ENCODE assay signal across 1 cellular context in the genomic region with DNA sequence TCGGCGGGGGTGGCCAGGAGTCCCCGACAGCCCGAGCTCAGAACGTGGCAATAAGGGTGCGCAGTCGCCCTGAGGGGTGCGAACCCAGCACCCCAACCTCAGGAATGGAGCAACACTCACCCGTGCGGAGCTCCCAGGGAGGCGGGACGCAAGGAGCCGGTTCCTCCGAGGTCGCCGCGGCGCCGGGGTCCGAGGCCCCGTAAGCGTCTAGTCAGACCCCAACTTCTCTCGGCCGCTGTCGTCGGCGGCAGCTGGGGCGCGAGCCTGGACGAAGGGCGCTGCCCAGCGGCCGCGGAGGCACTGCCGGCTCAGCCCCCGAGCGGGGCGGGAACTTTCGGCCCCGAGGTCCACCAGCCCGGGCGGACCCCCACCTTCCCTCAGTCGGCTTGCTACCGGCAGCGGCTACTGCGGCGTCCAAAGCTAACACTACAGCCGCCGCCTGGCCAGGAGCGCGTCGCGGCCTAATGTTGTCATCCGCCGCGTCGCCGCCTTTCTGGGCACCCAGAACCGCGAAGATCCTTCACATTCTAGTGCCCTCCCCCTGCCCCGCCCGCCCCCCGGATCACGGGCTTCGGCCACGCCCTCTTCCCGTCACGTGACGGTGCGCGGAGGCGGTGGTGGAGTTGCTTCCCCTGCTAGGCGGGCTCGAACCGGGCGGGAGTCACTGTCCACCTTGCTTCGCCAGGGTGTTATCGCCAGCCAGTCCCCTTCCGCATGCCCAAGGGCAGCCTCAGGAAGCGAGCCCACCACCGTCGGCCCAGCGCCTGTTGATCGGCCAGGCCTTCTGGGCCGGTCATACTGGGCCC.
TF ChIP-seq lines count a peak whose summit lies in the region.

A gene with protein sequence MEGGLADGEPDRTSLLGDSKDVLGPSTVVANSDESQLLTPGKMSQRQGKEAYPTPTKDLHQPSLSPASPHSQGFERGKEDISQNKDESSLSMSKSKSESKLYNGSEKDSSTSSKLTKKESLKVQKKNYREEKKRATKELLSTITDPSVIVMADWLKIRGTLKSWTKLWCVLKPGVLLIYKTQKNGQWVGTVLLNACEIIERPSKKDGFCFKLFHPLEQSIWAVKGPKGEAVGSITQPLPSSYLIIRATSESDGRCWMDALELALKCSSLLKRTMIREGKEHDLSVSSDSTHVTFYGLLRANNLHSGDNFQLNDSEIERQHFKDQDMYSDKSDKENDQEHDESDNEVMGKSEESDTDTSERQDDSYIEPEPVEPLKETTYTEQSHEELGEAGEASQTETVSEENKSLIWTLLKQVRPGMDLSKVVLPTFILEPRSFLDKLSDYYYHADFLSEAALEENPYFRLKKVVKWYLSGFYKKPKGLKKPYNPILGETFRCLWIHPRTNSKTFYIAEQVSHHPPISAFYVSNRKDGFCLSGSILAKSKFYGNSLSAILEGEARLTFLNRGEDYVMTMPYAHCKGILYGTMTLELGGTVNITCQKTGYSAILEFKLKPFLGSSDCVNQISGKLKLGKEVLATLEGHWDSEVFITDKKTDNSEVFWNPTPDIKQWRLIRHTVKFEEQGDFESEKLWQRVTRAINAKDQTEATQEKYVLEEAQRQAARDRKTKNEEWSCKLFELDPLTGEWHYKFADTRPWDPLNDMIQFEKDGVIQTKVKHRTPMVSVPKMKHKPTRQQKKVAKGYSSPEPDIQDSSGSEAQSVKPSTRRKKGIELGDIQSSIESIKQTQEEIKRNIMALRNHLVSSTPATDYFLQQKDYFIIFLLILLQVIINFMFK (minus strand): TSS at position 495 of the 806 bp plus-strand sequence. CDS start 72,220 bp downstream, outside the sequence.

TF ChIP-seq in GM12878, 131 proteins besides CTCF, POLR2A, EP300 and RAD21 (continued from another document):
- TF ChIP-seq, protein P1, sequence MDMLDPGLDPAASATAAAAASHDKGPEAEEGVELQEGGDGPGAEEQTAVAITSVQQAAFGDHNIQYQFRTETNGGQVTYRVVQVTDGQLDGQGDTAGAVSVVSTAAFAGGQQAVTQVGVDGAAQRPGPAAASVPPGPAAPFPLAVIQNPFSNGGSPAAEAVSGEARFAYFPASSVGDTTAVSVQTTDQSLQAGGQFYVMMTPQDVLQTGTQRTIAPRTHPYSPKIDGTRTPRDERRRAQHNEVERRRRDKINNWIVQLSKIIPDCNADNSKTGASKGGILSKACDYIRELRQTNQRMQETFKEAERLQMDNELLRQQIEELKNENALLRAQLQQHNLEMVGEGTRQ (IDR thresholded peaks at IDR 0.05; ENCODE audit: borderline replicate concordance, low read depth, low read length) = peak; percentile 90
